Comparison of ENCODE assay signal across 1 cellular context in genomic region chr14:104798300-104799238, GRCh38.
TF ChIP-seq lines count a peak whose summit lies in the region.

No MANE protein-coding gene starts in this region.

TF ChIP-seq in WTC11, 78 proteins besides CTCF, POLR2A, EP300 and RAD21 (continued from another document):
- no peak for TF ChIP-seq ZNF425 (CRISPR knock-in tag; conservative IDR thresholded peaks at IDR 0.05)
- TF ChIP-seq ARID4B (CRISPR knock-in tag; IDR thresholded peaks at IDR 0.05; ENCODE audit: borderline replicate concordance): no peak
- TF ChIP-seq ZNF416 (CRISPR knock-in tag; IDR thresholded peaks at IDR 0.05): no peak
- TF ChIP-seq FOXJ3 (CRISPR knock-in tag; IDR thresholded peaks at IDR 0.05; ENCODE audit: borderline replicate concordance): no peak
- TF ChIP-seq E2F5 (CRISPR knock-in tag; IDR thresholded peaks at IDR 0.05): no peak
- no peak for TF ChIP-seq ZNF512 (CRISPR knock-in tag; IDR thresholded peaks at IDR 0.05; ENCODE audit: borderline replicate concordance)
- TF ChIP-seq FOXK1 (CRISPR knock-in tag; IDR thresholded peaks at IDR 0.05): no peak
- TF ChIP-seq SOX15 (CRISPR knock-in tag; IDR thresholded peaks at IDR 0.05): no peak
- TF ChIP-seq ZMAT4 (CRISPR knock-in tag; IDR thresholded peaks at IDR 0.05): no peak
- TF ChIP-seq TP53 (CRISPR knock-in tag; IDR thresholded peaks at IDR 0.05): no peak
